Comparison of ENCODE assay signal across 17 cellular contexts in the genomic region with DNA sequence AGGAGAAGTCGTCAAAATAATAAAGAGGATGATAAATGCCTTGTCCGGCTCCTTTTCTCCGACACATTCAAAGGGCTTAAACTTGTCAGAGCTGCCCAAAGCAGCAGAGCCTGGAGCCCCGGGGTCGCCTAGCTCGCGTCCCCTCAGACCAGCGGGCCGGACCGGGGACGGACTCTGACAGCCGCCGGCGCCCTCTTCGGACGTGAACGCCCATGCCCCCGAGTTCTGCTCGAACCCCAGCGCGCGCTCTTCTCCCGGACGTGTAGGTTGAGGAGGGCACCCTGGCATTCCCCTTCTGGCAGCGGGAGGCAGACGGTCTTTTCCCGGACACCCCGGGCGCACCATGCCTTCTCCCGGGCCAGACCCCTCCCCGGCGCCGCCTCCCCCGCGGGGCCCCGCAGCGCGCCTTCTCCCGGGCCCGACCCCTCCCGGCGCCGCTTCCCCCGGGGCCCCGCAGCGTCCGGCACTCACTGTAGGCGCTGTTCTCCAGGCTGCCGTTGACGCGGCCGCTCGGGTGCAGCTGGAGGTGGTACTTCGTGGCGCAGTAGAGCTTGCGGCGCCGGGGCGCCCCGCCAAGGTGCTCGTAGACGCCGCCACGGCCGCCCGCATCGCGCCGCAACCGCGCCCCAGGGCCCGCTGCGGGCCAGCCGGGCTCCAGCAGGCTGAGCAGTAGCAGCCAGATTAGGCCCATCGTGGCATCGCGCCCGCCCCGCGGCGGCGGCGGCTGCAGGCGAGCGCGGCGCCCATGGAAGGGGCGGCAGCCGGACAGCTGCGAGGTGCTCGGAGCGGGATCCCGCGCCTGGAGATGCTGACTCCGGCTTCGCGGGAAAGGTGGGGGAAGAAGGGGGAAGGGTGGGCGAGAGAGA. TPM values are rescaled to one million over a fixed set of nuclear protein-coding genes. Genes with fewer than 3 reads are reported as not detected.
DNase-seq lines count a peak whose midpoint lies in the region; ATAC-seq, FAIRE-seq and TF ChIP-seq lines count a peak whose summit lies in the region.
"Had no signal": no experiment of that assay in that cellular context is flagged by ENCODE, and none has a peak within 500 bp of the region (broad histone marks: within the 10 kb centered on the region; RNA-seq: fewer than 3 reads in every experiment).

No MANE protein-coding gene starts in this region.

- no peak for TF ChIP-seq POLR2A in GM12878 (IDR thresholded peaks at IDR 0.05; ENCODE audit: low read depth, low read length)

- peaks cover 95 to 100% (median 98%) of the 10 kb centered on the region in 11 experiments for H3K27me3 ChIP-seq in BLaER1 treated with 17β-estradiol and CSF1 and Interleukin-3, amounts not matched to agents 10 nM and 100 nM
- peaks cover 6 to 8% of the 10 kb centered on the region in 2 experiments; a peak in 3 of 4 replicates for H3K27me3 ChIP-seq in GM12878 (replicated peaks in 1 of 2; ENCODE audit: control insufficient read depth in 2 of 2, insufficient read depth in 2 of 2, low read length in 1 of 2)

- H3K4me1 Mint-ChIP-seq in nephron = no peaks in the 10 kb centered on the region
- H3K4me1 Mint-ChIP-seq in stimulated activated naive B cell treated with anti-CD40 and anti-IgM and Interleukin-4, amounts not matched to agents 10 μg/mL and 1 μg/mL and 100 μg/mL, for 72 hours = no peaks in the 10 kb centered on the region

- peak overlapping the region in 2 of 3 experiments; percentile 21 to 34 for H3K4me3 Mint-ChIP-seq in nephron
- H3K4me3 Mint-ChIP-seq in stimulated activated naive B cell treated with anti-CD40 and anti-IgM and Interleukin-4, amounts not matched to agents 10 μg/mL and 1 μg/mL and 100 μg/mL, for 72 hours = no peak overlapping the region
- H3K4me3 Mint-ChIP-seq: T-cell had no signal

- no peaks in the 10 kb centered on the region for H3K79me2 ChIP-seq in GM12878 (ENCODE audit: control insufficient read depth, insufficient read depth, low read length)

- 0 out of 22 replicates have a peak, but pooled peaks cover 0 to 6% (median 0%) of the 10 kb centered on the region in 11 experiments for H3K9me3 ChIP-seq in BLaER1 treated with 17β-estradiol and CSF1 and Interleukin-3, amounts not matched to agents 10 nM and 100 nM (replicated peaks in 1 of 11)
- H3K9me3 ChIP-seq in HEK293 (ENCODE audit: control insufficient read depth, insufficient read depth, low read depth, low read length) (no peaks in the 10 kb centered on the region), GM12878 (replicated peaks; ENCODE audit: control insufficient read depth, insufficient read depth, low read length) (no peaks in the 10 kb centered on the region)
- H3K9me3 ChIP-seq: left lung, pancreas, upper lobe of right lung had no signal

- peak overlapping the region; percentile 82 to 95 (median 90) for H3K4me2 ChIP-seq in BLaER1 treated with 17β-estradiol and CSF1 and Interleukin-3, amounts not matched to agents 10 nM and 100 nM
- no peak overlapping the region for H3K4me2 ChIP-seq in GM12878 (ENCODE audit: control insufficient read depth, insufficient read depth)

- H4K20me1 ChIP-seq in BLaER1 treated with 17β-estradiol and CSF1 and Interleukin-3, amounts not matched to agents 10 nM and 100 nM = peaks cover 0 to 89% (median 57%) of the 10 kb centered on the region in 11 experiments; a peak in 19 of 22 replicates
- H4K20me1 ChIP-seq in GM12878 (ENCODE audit: control insufficient read depth, insufficient read depth) = no peaks in the 10 kb centered on the region

- no peak overlapping the region for H2AFZ ChIP-seq in GM12878 (ENCODE audit: control insufficient read depth, low read depth, low read length)

- no peak overlapping the region for H3K27ac ChIP-seq in BLaER1 treated with 17β-estradiol and CSF1 and Interleukin-3, amounts not matched to agents 10 nM and 100 nM
- no peak overlapping the region for H3K27ac ChIP-seq in HEK293 (ENCODE audit: extremely low read depth, low read depth, low read length)
- H3K27ac ChIP-seq in GM12878 (ENCODE audit: control insufficient read depth, insufficient read depth) = no peak overlapping the region
- H3K27ac ChIP-seq: left lung, pancreas, upper lobe of right lung had no signal

- H3K27me3 Mint-ChIP-seq in nephron (ENCODE audit: low read depth) = peaks cover 95% of the 10 kb centered on the region
- peaks cover 64 to 72% of the 10 kb centered on the region in 2 donors for H3K27me3 Mint-ChIP-seq in stimulated activated naive B cell treated with anti-CD40 and anti-IgM and Interleukin-4, amounts not matched to agents 10 μg/mL and 1 μg/mL and 100 μg/mL, for 72 hours

- RAD21 ChIA-PET in GM12878 (lab: Charles Lee; ENCODE audit: unreplicated experiment) = no interaction called here

- FAIRE-seq in GM12878 (lab: Jason Lieb, UNC) (no peak), GM19239 (lab: Jason Lieb, UNC) (no peak)
- FAIRE-seq: pancreas had no signal

- no TSS peak for BruUV-seq in GM12878 (replicated peaks; lab: Mats Ljungman, UMichigan)

- peak overlapping the region in 8 of 10 experiments; percentile 42 to 64 (median 50); a peak in 15 of 20 replicates for H3K4me3 ChIP-seq in BLaER1 treated with 17β-estradiol and CSF1 and Interleukin-3, amounts not matched to agents 10 nM and 100 nM
- no peak overlapping the region; the same call in 1 of the 2 replicates for H3K4me3 ChIP-seq in HEK293 (ENCODE audit: low read depth, low read length)
- no peak overlapping the region for H3K4me3 ChIP-seq in GM12878
- H3K4me3 ChIP-seq: left lung, pancreas, upper lobe of right lung had no signal

- no peaks in the 10 kb centered on the region for H3K9me3 Mint-ChIP-seq in nephron
- peaks cover 0 to 5% of the 10 kb centered on the region in 2 donors for H3K9me3 Mint-ChIP-seq in stimulated activated naive B cell treated with anti-CD40 and anti-IgM and Interleukin-4, amounts not matched to agents 10 μg/mL and 1 μg/mL and 100 μg/mL, for 72 hours

- no peak for ATAC-seq in GM12878
- no peak for ATAC-seq in stimulated activated naive B cell treated with anti-CD40 and anti-IgM and Interleukin-4, amounts not matched to agents 10 μg/mL and 1 μg/mL and 100 μg/mL, for 72 hours (replicated peaks)
- ATAC-seq: left lung, pancreas, T-cell, upper lobe of right lung had no signal

- CTCF ChIA-PET in HEK293 (lab: Yijun Ruan, JAX) (interaction anchor here (0.5 to 2.3 kb wide), 2 partner anchors 17 to 40 kb away, joined by 4 to 7 read pairs; no protein-coding TSS in a partner anchor), GM12878 (lab: Yijun Ruan, JAX) (no interaction called here)

- peaks cover 17 to 24% (median 21%) of the 10 kb centered on the region in 10 experiments for H3K4me1 ChIP-seq in BLaER1 treated with 17β-estradiol and CSF1 and Interleukin-3, amounts not matched to agents 10 nM and 100 nM
- H3K4me1 ChIP-seq in HEK293 (ENCODE audit: control insufficient read depth, insufficient read depth, low read length) (no peaks in the 10 kb centered on the region; the same call in 1 of the 2 replicates), GM12878 (ENCODE audit: control insufficient read depth, insufficient read depth, low read length) (no peaks in the 10 kb centered on the region)
- H3K4me1 ChIP-seq: left lung, pancreas, upper lobe of right lung had no signal

- POLR2A ChIA-PET in HEK293 (lab: Yijun Ruan, JAX) (no interaction called here), GM12878 (lab: Charles Lee) (no interaction called here)

- DNase-seq in GM12878 (ENCODE audit: low read depth, low spot score) (no peak), GM19239 (ENCODE audit: insufficient read length, low spot score) (no peak)
- DNase-seq in stimulated activated CD8-positive, alpha-beta memory T cell treated with anti-CD3 and anti-CD28 coated beads, Interleukin-4, amount 100 ng/mL, for 48 hours = no peak
- no peak for DNase-seq in stimulated activated naive B cell treated with anti-CD40 and anti-IgM and Interleukin-4, amounts not matched to agents 10 μg/mL and 1 μg/mL and 100 μg/mL, for 72 hours
- DNase-seq: activated CD4-positive, alpha-beta T cell treated with anti-CD3 and anti-CD28 coated beads, Interleukin-2, amount 50 U/mL, for 1 hour; activated naive CD4-positive, alpha-beta T cell treated with Interleukin-2 at 50 U/mL for 16 hours; cortex of kidney; hypothalamus; NCI-H1417 treated with DMSO at 0.1 percent for 48 hours; T-cell; upper lobe of right lung had no signal

- SMC1A ChIA-PET in GM12878 (lab: Charles Lee; ENCODE audit: uncharacterized antibody, unreplicated experiment) = no interaction called here

- no peak overlapping the region for H3K27ac Mint-ChIP-seq in nephron
- no peak overlapping the region for H3K27ac Mint-ChIP-seq in stimulated activated naive B cell treated with anti-CD40 and anti-IgM and Interleukin-4, amounts not matched to agents 10 μg/mL and 1 μg/mL and 100 μg/mL, for 72 hours
- H3K27ac Mint-ChIP-seq: T-cell had no signal

- H3K36me3 Mint-ChIP-seq in nephron (ENCODE audit: low read depth) = no peaks in the 10 kb centered on the region
- H3K36me3 Mint-ChIP-seq in stimulated activated naive B cell treated with anti-CD40 and anti-IgM and Interleukin-4, amounts not matched to agents 10 μg/mL and 1 μg/mL and 100 μg/mL, for 72 hours = no peaks in the 10 kb centered on the region
- H3K36me3 Mint-ChIP-seq: T-cell had no signal

- intact Hi-C loops in GM12878 (cut with micrococcal nuclease; ENCODE audit: unreplicated experiment) = no loop called here

- no peak for TF ChIP-seq RAD21 in GM12878 (IDR thresholded peaks at IDR 0.05; ENCODE audit: insufficient read depth, low read depth, low read length)

- TF ChIP-seq CTCF in HEK293 (tag by site-specific recombination; IDR thresholded peaks at IDR 0.05) (no peak), GM12878 (IDR thresholded peaks at IDR 0.05 in 2 of 3, conservative IDR thresholded peaks at IDR 0.05 in 1 of 3; ENCODE audit: control insufficient read depth in 2 of 3, extremely low read depth in 1 of 3, insufficient read depth in 1 of 3, low read depth in 3 of 3, low read length in 3 of 3) (no peak), nephron (IDR thresholded peaks at IDR 0.05; ENCODE audit: unreplicated experiment in 3 of 3) (no peak)

- in situ Hi-C loops in GM12878 (cut with MboI) = no loop called here

- 24% methylated on average over 85 of the region's 98 CpGs for WGBS in GM12878 (ENCODE audit: insufficient coverage, insufficient replicate concordance, low lambda C conversion rate, missing lambda C conversion rate)

- no peak for TF ChIP-seq EP300 in GM12878 (IDR thresholded peaks at IDR 0.05; ENCODE audit: borderline replicate concordance in 1 of 2, control insufficient read depth in 1 of 2, low read depth in 2 of 2, low read length in 2 of 2)

- no peak overlapping the region for H3K9ac ChIP-seq in BLaER1 treated with 17β-estradiol and CSF1 and Interleukin-3, amounts not matched to agents 10 nM and 100 nM
- no peak overlapping the region for H3K9ac ChIP-seq in GM12878 (ENCODE audit: control insufficient read depth, insufficient read depth, low read length)

- no peaks in the 10 kb centered on the region for H3K36me3 ChIP-seq in BLaER1 treated with 17β-estradiol and CSF1 and Interleukin-3, amounts not matched to agents 10 nM and 100 nM
- H3K36me3 ChIP-seq in HEK293 (ENCODE audit: control insufficient read depth in 2 of 2, insufficient read depth in 1 of 2, low read length in 2 of 2) = no peaks in the 10 kb centered on the region
- H3K36me3 ChIP-seq in GM12878 (ENCODE audit: control insufficient read depth in 2 of 2, insufficient read depth in 2 of 2, low read length in 1 of 2) = no peaks in the 10 kb centered on the region
- H3K36me3 ChIP-seq: left lung, pancreas, upper lobe of right lung had no signal

RNA-seq across cellular contexts. Expression of a gene that starts 0.7 kb away (rescaled TPM):
- total RNA-seq in GM12878 (2013; cell fraction: nucleolus; rRNA removed) = not detected in 2 replicates
- total RNA-seq in GM12878 (2014; rRNA removed) = not detected in 2 replicates
- total RNA-seq in GM12878 (2014; rRNA removed; fragmentation: Illumina TruSeq; extraction: Trizol) = not detected in 2 replicates
- not detected in 2 replicates for total RNA-seq in GM12878 (2021)
- not detected for polyA plus RNA-seq in GM12878 (2011; ENCODE audit: low read depth)
- not detected in 2 replicates for polyA plus RNA-seq in GM12878 (2011; rRNA removed)
- polyA plus RNA-seq in GM12878 (2011; cell fraction: cytosol; rRNA removed) = not detected in 2 replicates
- not detected in 2 replicates for polyA plus RNA-seq in GM12878 (2011; cell fraction: nucleus; rRNA removed)
- not detected in 2 replicates for polyA plus RNA-seq in GM12878 (2012)
- polyA plus RNA-seq in GM12878 (2014; fragmentation: Illumina TruSeq; extraction: Trizol) = not detected in 2 replicates
- polyA plus RNA-seq in GM12878 (2014; fragmentation: Nextera tagmentation; extraction: Ambion mirVana) = not detected
- not detected in 2 replicates for polyA plus RNA-seq in GM12878 (2014; rRNA removed)
- not detected for polyA plus RNA-seq in GM12878 (2016; fragmentation: Nextera tagmentation; extraction: Ambion mirVana)
- polyA minus RNA-seq in GM12878 (2011; rRNA and poly(A)+ RNA removed) = not detected in 2 replicates
- not detected in 2 replicates for polyA minus RNA-seq in GM12878 (2011; cell fraction: cytosol; rRNA and poly(A)+ RNA removed)
- not detected in 2 replicates for polyA minus RNA-seq in GM12878 (2011; cell fraction: nucleus; rRNA and poly(A)+ RNA removed)
- total RNA-seq: fibroblast of villous mesenchyme, left lung, pancreas, T-cell, upper lobe of right lung had no signal
- polyA plus RNA-seq: pancreas had no signal

RNA-seq across cellular contexts. Expression of a gene that starts 43.3 kb away (rescaled TPM):
- total RNA-seq in GM12878 (2013; cell fraction: nucleolus; rRNA removed) = not detected in 2 replicates
- total RNA-seq in GM12878 (2014; rRNA removed) = not detected in 2 replicates
- not detected in 2 replicates for total RNA-seq in GM12878 (2014; rRNA removed; fragmentation: Illumina TruSeq; extraction: Trizol)
- total RNA-seq in GM12878 (2021) = not detected in 2 replicates
- not detected for polyA plus RNA-seq in GM12878 (2011; ENCODE audit: low read depth)
- not detected in 2 replicates for polyA plus RNA-seq in GM12878 (2011; rRNA removed)
- polyA plus RNA-seq in GM12878 (2011; cell fraction: cytosol; rRNA removed) = not detected in 2 replicates
- not detected in 2 replicates for polyA plus RNA-seq in GM12878 (2011; cell fraction: nucleus; rRNA removed)
- not detected in 2 replicates for polyA plus RNA-seq in GM12878 (2012)
- polyA plus RNA-seq in GM12878 (2014; fragmentation: Illumina TruSeq; extraction: Trizol) = not detected in 2 replicates
- polyA plus RNA-seq in GM12878 (2014; fragmentation: Nextera tagmentation; extraction: Ambion mirVana) = not detected
- polyA plus RNA-seq in GM12878 (2014; rRNA removed) = not detected in 2 replicates
- polyA plus RNA-seq in GM12878 (2016; fragmentation: Nextera tagmentation; extraction: Ambion mirVana) = not detected
- not detected in 2 replicates for polyA minus RNA-seq in GM12878 (2011; rRNA and poly(A)+ RNA removed)
- not detected in 2 replicates for polyA minus RNA-seq in GM12878 (2011; cell fraction: cytosol; rRNA and poly(A)+ RNA removed)
- not detected in 2 replicates for polyA minus RNA-seq in GM12878 (2011; cell fraction: nucleus; rRNA and poly(A)+ RNA removed)
- total RNA-seq: fibroblast of villous mesenchyme, left lung, pancreas, T-cell, upper lobe of right lung had no signal
- polyA plus RNA-seq: pancreas had no signal

Comparison
In these comparisons a context has a peak if more than half of its experiments do, and no peak if none do; other contexts are left out.
1. H3K4me3 ChIP-seq: peak in BLaER1 treated with 17β-estradiol and CSF1 and Interleukin-3, amounts not matched to agents 10 nM and 100 nM (8 of 10); none in HEK293 (single experiment) and GM12878 (single experiment).
2. H3K4me3 Mint-ChIP-seq: peak in nephron (2 of 3); none in stimulated activated naive B cell treated with anti-CD40 and anti-IgM and Interleukin-4, amounts not matched to agents 10 μg/mL and 1 μg/mL and 100 μg/mL, for 72 hours (0 of 2).